8 cellular contexts compared by ENCODE assay signal in the genomic region with DNA sequence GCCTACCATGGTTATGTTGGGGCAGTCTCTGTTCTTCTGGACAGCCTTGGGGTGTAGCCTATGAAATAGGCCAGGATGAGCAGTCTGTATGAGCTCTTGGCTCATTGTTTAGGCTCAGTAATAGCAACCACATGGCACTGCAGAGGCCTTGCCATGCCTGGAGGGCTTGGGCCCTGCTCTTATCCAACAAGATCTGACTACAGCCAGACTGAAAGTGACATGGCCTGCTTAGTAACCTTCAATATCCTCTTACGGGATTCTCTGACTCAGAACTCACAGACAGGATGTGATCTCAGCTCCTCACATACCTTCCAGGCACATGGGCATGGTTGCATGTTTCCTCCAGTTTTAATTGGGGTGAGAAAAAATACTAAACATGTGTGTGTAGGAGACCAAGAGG.
DNase-seq lines count a peak whose midpoint lies in the region; ATAC-seq lines count a peak whose summit lies in the region.

No MANE protein-coding gene starts in this region.

- in situ Hi-C loops in T47D (cut with HindIII; ENCODE audit: low pct_unique_long_range_greater_than_20kb, low sequenced_read_pairs) = no loop called here

- H3K9ac ChIP-seq in skeletal muscle tissue (ENCODE audit: low read depth in 1 of 3, low read length in 3 of 3) = no peak overlapping the region

- peak overlapping the region; percentile 90 for H3K27ac ChIP-seq in SJSA1
- peak overlapping the region; percentile 38 for H3K27ac ChIP-seq in skeletal muscle tissue (ENCODE audit: low read depth, low read length)

- H3K27me3 ChIP-seq in SJSA1 (replicated peaks) = no peaks in the 10 kb centered on the region
- no peaks in the 10 kb centered on the region for H3K27me3 ChIP-seq in skeletal muscle tissue (ENCODE audit: control insufficient read depth in 3 of 3, insufficient read depth in 3 of 3, low read length in 3 of 3)

- H3K4me3 ChIP-seq in SJSA1 (no peak overlapping the region), skeletal muscle tissue (ENCODE audit: low read length in 3 of 3) (peak overlapping the region in 1 of 3 donors; percentile 11)

- peak; percentile 78 for DNase-seq in SJSA1 (ENCODE audit: low read depth in 1 of 2, low spot score in 2 of 2)
- peak; percentile 47 to 91 for DNase-seq in T47D (ENCODE audit: low read depth in 1 of 2, low spot score in 1 of 2)
- no peak for DNase-seq in mesenteric fat pad (ENCODE audit: low spot score)
- DNase-seq in inferior parietal cortex (ENCODE audit: extremely low spot score) = no peak

- H3K9me3 ChIP-seq in SJSA1 (replicated peaks) (no peaks in the 10 kb centered on the region), skeletal muscle tissue (ENCODE audit: control insufficient read depth in 3 of 3, low read length in 3 of 3) (no peaks in the 10 kb centered on the region)

- H3K4me1 ChIP-seq in SJSA1 (replicated peaks) (peaks cover 52% of the 10 kb centered on the region), skeletal muscle tissue (ENCODE audit: control insufficient read depth in 3 of 3, insufficient read depth in 3 of 3, low read length in 3 of 3) (peaks cover 8 to 19% (median 13%) of the 10 kb centered on the region in 3 donors)

- peak; percentile 86 for ATAC-seq in GM18498 (IDR thresholded peaks at IDR 0.05; ENCODE audit: unreplicated experiment)
- peak; percentile 84 for ATAC-seq in HG02642 (IDR thresholded peaks at IDR 0.05; ENCODE audit: poor library complexity, unreplicated experiment)
- ATAC-seq in GM19023 (IDR thresholded peaks at IDR 0.05; ENCODE audit: unreplicated experiment) = no peak

- no peaks in the 10 kb centered on the region for H3K36me3 ChIP-seq in SJSA1
- no peaks in the 10 kb centered on the region for H3K36me3 ChIP-seq in skeletal muscle tissue (ENCODE audit: control insufficient read depth in 3 of 3, insufficient read depth in 3 of 3, low read length in 3 of 3)

Comparison
In these comparisons a context has a peak if more than half of its experiments do, and no peak if none do; other contexts are left out.
1. DNase-seq: peak in SJSA1 (2 of 2) and T47D (2 of 2); none in mesenteric fat pad (single experiment) and inferior parietal cortex (single experiment).